35 cellular contexts compared by ENCODE assay signal in the genomic region with DNA sequence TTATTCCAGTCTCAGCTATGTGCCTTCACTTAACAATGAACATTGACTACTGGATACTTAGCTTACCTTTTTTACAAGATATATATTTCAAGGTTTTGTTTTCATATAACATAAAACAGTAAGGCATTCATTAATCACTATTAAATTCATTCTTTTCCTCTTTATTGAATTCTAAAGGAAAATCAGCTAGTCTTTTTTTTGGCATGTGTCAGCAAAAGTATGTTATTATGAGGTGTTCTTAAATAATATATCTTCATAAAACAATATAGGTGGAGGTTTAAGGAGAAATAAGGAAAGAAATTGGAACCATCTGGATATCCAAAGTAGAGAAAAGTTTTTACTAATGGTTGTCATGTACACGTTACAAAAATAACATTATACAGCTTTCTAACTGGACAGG.
"Had no signal": no experiment of that assay in that cellular context is flagged by ENCODE, and none has a peak within 500 bp of the region (broad histone marks: within the 10 kb centered on the region; RNA-seq: fewer than 3 reads in every experiment).

No MANE protein-coding gene starts in this region.

- H3K36me3 Mint-ChIP-seq: activated CD4-positive, alpha-beta memory T cell treated with anti-CD3 and anti-CD28 coated beads for 36 hours; WTC11 had no signal

- H3K9ac ChIP-seq: SK-N-SH had no signal

- H3K4me2 ChIP-seq: SK-N-SH had no signal

- ATAC-seq: activated CD4-positive, alpha-beta T cell treated with anti-CD3 and anti-CD28 coated beads for 36 hours; activated CD4-positive, CD25-positive, alpha-beta regulatory T cell treated with anti-CD3 and anti-CD28 coated beads, Interleukin-2, amount 50 U/mL, for 24 hours; activated naive CD4-positive, alpha-beta T cell treated with anti-CD3 and anti-CD28 coated beads, Interleukin-2, amount 50 U/mL, for 72 hours; activated T-cell treated with anti-CD3 and anti-CD28 coated beads, Interleukin-2, amount 50 U/mL, for 4 hours; body of pancreas; PC-3; WTC11 had no signal

- H3K27ac ChIP-seq: adrenal gland, body of pancreas, breast epithelium, Peyer's patch, SJSA1 had no signal

- H3K4me1 Mint-ChIP-seq: activated CD4-positive, alpha-beta T cell treated with anti-CD3 and anti-CD28 coated beads, Interleukin-2, amount 10 ng/mL, durations not matched to agents 7 days and 5 days had no signal

- H3K4me1 ChIP-seq: adrenal gland, body of pancreas, breast epithelium, Peyer's patch had no signal

- H3K36me3 ChIP-seq: adrenal gland, breast epithelium, Peyer's patch, SJSA1 had no signal

- H3K27me3 ChIP-seq: adrenal gland, body of pancreas, breast epithelium, Peyer's patch, SJSA1 had no signal

- H3K9me3 ChIP-seq: adrenal gland, body of pancreas, breast epithelium, Peyer's patch, SJSA1, SK-N-SH had no signal

- H3K27ac Mint-ChIP-seq: activated CD4-positive, alpha-beta memory T cell treated with anti-CD3 and anti-CD28 coated beads for 36 hours; activated CD4-positive, alpha-beta T cell treated with anti-CD3 and anti-CD28 coated beads for 36 hours; activated CD4-positive, alpha-beta T cell treated with anti-CD3 and anti-CD28 coated beads, Interleukin-2, amount 10 ng/mL, durations not matched to agents 7 days and 5 days; activated naive CD4-positive, alpha-beta T cell treated with anti-CD3 and anti-CD28 coated beads for 36 hours; activated naive CD4-positive, alpha-beta T cell treated with anti-CD3 and anti-CD28 coated beads, Interleukin-2, amount 50 U/mL, for 72 hours; activated T-helper 1 cell treated with anti-CD3 and anti-CD28 coated beads, Interleukin-12 subunit alpha, Interleukin-12 subunit beta, Interleukin-2, Interleukin-4 antibody, amounts not matched to agents 30 ng/mL and 10 ng/mL and 1 ng/mL, durations not matched to agents 14 hours and 24 hours and 36 hours; T-helper 1 cell treated with Interleukin-12 subunit alpha and Interleukin-12 subunit beta and Interleukin-4 antibody, amounts not matched to agents 30 μg/mL and 1 μg/mL, for 36 hours; T-helper 2 cell treated with Interferon-gamma antibody and Interleukin-4, amounts not matched to agents 5 μg/mL and 100 μg/mL, for 36 hours had no signal

- FAIRE-seq: astrocyte had no signal

- H3K4me3 ChIP-seq: adrenal gland, body of pancreas, breast epithelium, Peyer's patch, SJSA1 had no signal

- H3K4me3 Mint-ChIP-seq: activated CD4-positive, alpha-beta memory T cell treated with anti-CD3 and anti-CD28 coated beads for 36 hours; activated CD4-positive, alpha-beta T cell treated with anti-CD3 and anti-CD28 coated beads for 36 hours; activated CD4-positive, alpha-beta T cell treated with anti-CD3 and anti-CD28 coated beads, Interleukin-2, amount 10 ng/mL, durations not matched to agents 7 days and 5 days; activated naive CD4-positive, alpha-beta T cell treated with anti-CD3 and anti-CD28 coated beads for 36 hours; activated T-cell treated with anti-CD3 and anti-CD28 coated beads, Interleukin-2, amount 50 U/mL, for 4 hours; activated T-helper 1 cell treated with anti-CD3 and anti-CD28 coated beads, Interleukin-12 subunit alpha, Interleukin-12 subunit beta, Interleukin-2, Interleukin-4 antibody, amounts not matched to agents 30 ng/mL and 10 ng/mL and 1 ng/mL, durations not matched to agents 14 hours and 24 hours and 36 hours; T-helper 1 cell treated with Interleukin-12 subunit alpha and Interleukin-12 subunit beta and Interleukin-4 antibody, amounts not matched to agents 30 μg/mL and 1 μg/mL, for 36 hours; T-helper 2 cell treated with Interferon-gamma antibody and Interleukin-4, amounts not matched to agents 5 μg/mL and 100 μg/mL, for 36 hours; WTC11 had no signal

- H3K27me3 Mint-ChIP-seq: activated CD4-positive, alpha-beta memory T cell treated with anti-CD3 and anti-CD28 coated beads for 36 hours; activated CD4-positive, alpha-beta T cell treated with anti-CD3 and anti-CD28 coated beads for 36 hours; activated CD4-positive, alpha-beta T cell treated with anti-CD3 and anti-CD28 coated beads, Interleukin-2, amount 10 ng/mL, durations not matched to agents 7 days and 5 days had no signal

- DNase-seq: activated CD4-positive, alpha-beta memory T cell treated with anti-CD3 and anti-CD28 coated beads for 36 hours; activated CD4-positive, alpha-beta T cell treated with anti-CD3 and anti-CD28 coated beads for 36 hours; activated CD4-positive, alpha-beta T cell treated with anti-CD3 and anti-CD28 coated beads, Interleukin-2, amount 10 ng/mL, durations not matched to agents 7 days and 5 days; activated CD8-positive, alpha-beta memory T cell treated with anti-CD3 and anti-CD28 coated beads, Interleukin-2, amount 50 U/mL, for 4 hours; activated gamma-delta T cell treated with Interleukin-2 at 50 U/mL for 16 hours; activated naive CD4-positive, alpha-beta T cell treated with anti-CD3 and anti-CD28 coated beads for 36 hours; activated T-cell treated with anti-CD3 and anti-CD28 coated beads for 4 hours; activated T-cell treated with anti-CD3 and anti-CD28 coated beads, Interleukin-2, amount 50 U/mL, for 4 hours; adrenal gland; body of pancreas; NCI-H1092 treated with DMSO at 0.1 percent for 48 hours; NCI-H1417; NCI-H146; NCI-H187; NCI-H2029 treated with DMSO at 0.1 percent for 48 hours; NCI-H2107; NCI-H2171; NCI-H510A; NCI-H526; NCI-H748 treated with DMSO at 0.1 percent for 48 hours; NK-92 treated with Interleukin-12 subunit alpha and Interleukin-12 subunit beta, amount 100 ng/mL, for 24 hours; PC-3; Peyer's patch; RPMI8226; SHP77 treated with DMSO at 0.1 percent for 48 hours; SK-N-SH had no signal

- H3K9me3 Mint-ChIP-seq: activated CD4-positive, alpha-beta memory T cell treated with anti-CD3 and anti-CD28 coated beads for 36 hours; activated CD4-positive, alpha-beta T cell treated with anti-CD3 and anti-CD28 coated beads, Interleukin-2, amount 10 ng/mL, durations not matched to agents 7 days and 5 days; activated naive CD4-positive, alpha-beta T cell treated with anti-CD3 and anti-CD28 coated beads for 36 hours; activated naive CD4-positive, alpha-beta T cell treated with anti-CD3 and anti-CD28 coated beads, Interleukin-2, amount 50 U/mL, for 72 hours; activated T-cell treated with anti-CD3 and anti-CD28 coated beads, Interleukin-2, amount 50 U/mL, for 4 hours; activated T-helper 1 cell treated with anti-CD3 and anti-CD28 coated beads, Interleukin-12 subunit alpha, Interleukin-12 subunit beta, Interleukin-2, Interleukin-4 antibody, amounts not matched to agents 30 ng/mL and 10 ng/mL and 1 ng/mL, durations not matched to agents 14 hours and 24 hours and 36 hours; T-helper 1 cell treated with Interleukin-12 subunit alpha and Interleukin-12 subunit beta and Interleukin-4 antibody, amounts not matched to agents 30 μg/mL and 1 μg/mL, for 36 hours; T-helper 2 cell treated with Interferon-gamma antibody and Interleukin-4, amounts not matched to agents 5 μg/mL and 100 μg/mL, for 36 hours; WTC11 had no signal
